19 cellular contexts compared by ENCODE assay signal in genomic region chr21:39336457-39337008, GRCh38. TPM values are rescaled to one million over a fixed set of nuclear protein-coding genes. Genes with fewer than 3 reads are reported as not detected.
A peak's percentile ranks its signal among the peaks of the same experiment; 100 is the strongest.
DNase-seq lines count a peak whose midpoint lies in the region; ATAC-seq, FAIRE-seq and TF ChIP-seq lines count a peak whose summit lies in the region.
"Had no signal": no experiment of that assay in that cellular context is flagged by ENCODE, and none has a peak within 500 bp of the region (broad histone marks: within the 10 kb centered on the region; RNA-seq: fewer than 3 reads in every experiment).

No MANE protein-coding gene starts in this region.

- H3K4me2 ChIP-seq in SU-DHL-6 (ENCODE audit: low read depth, low read length, poor library complexity, severe bottlenecking) (peak overlapping the region; percentile 33), HepG2 (ENCODE audit: low read depth, low read length) (peak overlapping the region; percentile 75)
- H3K4me2 ChIP-seq: A549, KMS-11 had no signal

- TF ChIP-seq RAD21 in HepG2 (CRISPR knock-in tag; IDR thresholded peaks at IDR 0.05), result peak; percentile 66; the same call in 1 of the 2 replicates

- peaks cover 8% of the 10 kb centered on the region for H3K36me3 ChIP-seq in MG63
- peaks cover 2% of the 10 kb centered on the region for H3K36me3 ChIP-seq in SU-DHL-6 (ENCODE audit: low read length)
- peaks cover 0 to 4% of the 10 kb centered on the region in 2 experiments; a peak in 1 of 5 replicates for H3K36me3 ChIP-seq in HepG2 (replicated peaks in 1 of 2; ENCODE audit: control insufficient read depth in 1 of 2, insufficient read depth in 2 of 2, low read length in 2 of 2)
- H3K36me3 ChIP-seq in left ventricle myocardium inferior, result peaks cover 9% of the 10 kb centered on the region
- peaks cover 0 to 11% (median 8%) of the 10 kb centered on the region in 4 donors for H3K36me3 ChIP-seq in esophagus muscularis mucosa

- 8% methylated on average over 13 of the region's 13 CpGs for WGBS in HepG2 (ENCODE audit: low lambda C conversion rate)
- 88% methylated on average over 13 of the region's 13 CpGs for WGBS in esophagus muscularis mucosa

- peak; percentile 56 for FAIRE-seq in HepG2 (lab: Jason Lieb, UNC)
- FAIRE-seq: A549 had no signal

- peak overlapping the region; percentile 34; the same call in 1 of the 2 replicates for H3K9ac ChIP-seq in SU-DHL-6 (ENCODE audit: low read length)
- H3K9ac ChIP-seq in HepG2 (ENCODE audit: insufficient read depth, low read depth, low read length), result no peak overlapping the region
- H3K9ac ChIP-seq: KMS-11 had no signal

- H2AFZ ChIP-seq in SU-DHL-6 (ENCODE audit: low read depth, low read length, severe bottlenecking) (peak overlapping the region; percentile 31), HepG2 (ENCODE audit: low read length) (no peak overlapping the region)

- H3K27ac ChIP-seq in SU-DHL-6 (ENCODE audit: low read depth, low read length), result peak overlapping the region; percentile 80
- no peak overlapping the region for H3K27ac ChIP-seq in HepG2 (ENCODE audit: extremely low read length, insufficient read depth, low read length)
- H3K27ac ChIP-seq in left ventricle myocardium inferior (replicated peaks), result no peak overlapping the region
- H3K27ac ChIP-seq in esophagus muscularis mucosa (replicated peaks in 1 of 4), result no peak overlapping the region
- H3K27ac ChIP-seq: A549, KMS-11, SJSA1 had no signal

- intact Hi-C loops in HepG2 (cut with micrococcal nuclease; ENCODE audit: unreplicated experiment) (loop anchor here (1.0 kb wide), 2 partner anchors 52 to 105 kb away; no protein-coding TSS in a partner anchor), left ventricle myocardium inferior (cut with micrococcal nuclease) (no loop called here), esophagus muscularis mucosa (cut with DNase I) (no loop called here)

- H3K9me3 ChIP-seq in MG63, result no peaks in the 10 kb centered on the region
- no peaks in the 10 kb centered on the region for H3K9me3 ChIP-seq in SU-DHL-6 (ENCODE audit: insufficient read depth, low read length)
- H3K9me3 ChIP-seq in HepG2 (ENCODE audit: low read length), result no peaks in the 10 kb centered on the region
- H3K9me3 ChIP-seq in left ventricle myocardium inferior (replicated peaks), result no peaks in the 10 kb centered on the region
- H3K9me3 ChIP-seq in esophagus muscularis mucosa, result no peaks in the 10 kb centered on the region
- H3K9me3 ChIP-seq: A549, SJSA1 had no signal

- peak overlapping the region; percentile 12; the same call in 1 of the 2 replicates for H3K4me3 ChIP-seq in MG63
- H3K4me3 ChIP-seq in SU-DHL-6 (ENCODE audit: insufficient read depth, low read length, poor library complexity, severe bottlenecking), result no peak overlapping the region
- peak overlapping the region in 1 of 3 experiments; percentile 57; a peak in 3 of 6 replicates for H3K4me3 ChIP-seq in HepG2 (replicated peaks in 1 of 3; ENCODE audit: insufficient read depth in 1 of 3, low read depth in 2 of 3, low read length in 3 of 3)
- no peak overlapping the region for H3K4me3 ChIP-seq in left ventricle myocardium inferior
- no peak overlapping the region for H3K4me3 ChIP-seq in esophagus muscularis mucosa
- H3K4me3 ChIP-seq: A549, SJSA1 had no signal

- no peaks in the 10 kb centered on the region for H3K9me2 ChIP-seq in SU-DHL-6 (replicated peaks; ENCODE audit: insufficient read depth, low read length)

- H3K79me2 ChIP-seq in SU-DHL-6 (ENCODE audit: insufficient read depth, low read length) (no peaks in the 10 kb centered on the region), HepG2 (ENCODE audit: insufficient read depth, low read length) (no peaks in the 10 kb centered on the region)

- DNase-seq in DMS114 treated with DMSO at 0.1 percent for 48 hours (lab: John Stamatoyannopoulos, UW; ENCODE audit: unreplicated experiment) (peak; percentile 25), MG63 (peak; percentile 45), HepG2 (ENCODE audit: low spot score) (peak; percentile 68), left ventricle myocardium inferior (no peak), NCI-H146 (lab: John Stamatoyannopoulos, UW) (no peak), HPDE6-E6E7 (ENCODE audit: extremely low spot score) (no peak), esophagus muscularis mucosa (ENCODE audit: extremely low spot score) (no peak)
- DNase-seq: C1 segment of cervical spinal cord, MM.1S, NCI-H1092 treated with DMSO at 0.1 percent for 48 hours, NCI-H1694, NCI-H2107, NCI-H345, SW 1271 had no signal

- BruUV-seq in HepG2 (replicated peaks; lab: Mats Ljungman, UMichigan), result no TSS peak

- TF ChIP-seq EP300 in HepG2 (IDR thresholded peaks at IDR 0.05; ENCODE audit: low read depth in 2 of 2, low read length in 2 of 2), result no peak
- TF ChIP-seq EP300 in HepG2 (CRISPR knock-in tag; IDR thresholded peaks at IDR 0.05; ENCODE audit: borderline replicate concordance), result no peak
- TF ChIP-seq EP300 in esophagus muscularis mucosa (IDR thresholded peaks at IDR 0.05), result no peak

- peaks cover 76% of the 10 kb centered on the region for H3F3A ChIP-seq in SU-DHL-6 (ENCODE audit: insufficient read depth)

- no peaks in the 10 kb centered on the region for H4K20me1 ChIP-seq in SU-DHL-6 (ENCODE audit: low read depth, low read length)
- no peaks in the 10 kb centered on the region for H4K20me1 ChIP-seq in HepG2 (ENCODE audit: insufficient read depth, low read length)

- in situ Hi-C loops in HepG2 (cut with HindIII; ENCODE audit: extremely low pct_ligation_motif_present, low pct_unique_long_range_greater_than_20kb), result no loop called here

- TF ChIP-seq CTCF in SU-DHL-6 (IDR thresholded peaks at IDR 0.05; ENCODE audit: insufficient read depth, low read length, poor library complexity, severe bottlenecking), result no peak
- peak; percentile 77 for TF ChIP-seq CTCF in HepG2 (CRISPR knock-in tag; IDR thresholded peaks at IDR 0.05)
- no peak for TF ChIP-seq CTCF in left ventricle myocardium inferior (IDR thresholded peaks at IDR 0.05; ENCODE audit: borderline replicate concordance)
- TF ChIP-seq CTCF in esophagus muscularis mucosa (IDR thresholded peaks at IDR 0.05), result no peak

- H3K4me1 ChIP-seq in HepG2 (ENCODE audit: insufficient read depth, low read length) (peaks cover 18% of the 10 kb centered on the region), left ventricle myocardium inferior (peaks cover 4% of the 10 kb centered on the region), esophagus muscularis mucosa (no peaks in the 10 kb centered on the region)
- H3K4me1 ChIP-seq: A549, SJSA1 had no signal

- CTCF ChIA-PET in HepG2 (lab: Yijun Ruan, JAX; ENCODE audit: low intra/inter-chr PET ratio, low total read pairs), result interaction anchor here (1.6 to 2.7 kb wide), 2 partner anchors 52 to 105 kb away, joined by 15 to 17 read pairs; no protein-coding TSS in a partner anchor

- no peaks in the 10 kb centered on the region for H3K27me3 ChIP-seq in MG63
- no peaks in the 10 kb centered on the region for H3K27me3 ChIP-seq in SU-DHL-6 (ENCODE audit: low read length)
- H3K27me3 ChIP-seq in HepG2 (ENCODE audit: control insufficient read depth in 1 of 2, insufficient read depth in 2 of 2, low read length in 2 of 2), result no peaks in the 10 kb centered on the region
- no peaks in the 10 kb centered on the region for H3K27me3 ChIP-seq in left ventricle myocardium inferior (ENCODE audit: low read depth)
- H3K27me3 ChIP-seq in esophagus muscularis mucosa, result no peaks in the 10 kb centered on the region
- H3K27me3 ChIP-seq: SJSA1 had no signal

- POLR2A ChIA-PET in HepG2 (lab: Yijun Ruan, JAX), result interaction anchor here (0.8 to 1.5 kb wide), 4 partner anchors 12 to 51 kb away, joined by 3 to 6 read pairs (median 4); partner anchors contain the start of gene HMGN1

- ATAC-seq in HepG2, result peak; percentile 97
- ATAC-seq: A549, HCT116 had no signal

- TF ChIP-seq POLR2A in HepG2 (IDR thresholded peaks at IDR 0.05; ENCODE audit: insufficient read depth in 1 of 2, low read depth in 2 of 2, low read length in 2 of 2) (no peak), esophagus muscularis mucosa (IDR thresholded peaks at IDR 0.05; ENCODE audit: low read depth) (no peak)

RNA-seq across cellular contexts. Expression of gene HMGN1, which starts 12.4 kb away (rescaled TPM):
- total RNA-seq in MG63 (2014; rRNA removed; shearing (Covaris generic); ENCODE audit: low replicate concordance), result 474 and 726 TPM in 2 replicates
- 286 and 355 TPM in 2 replicates for total RNA-seq in HepG2 (2016; rRNA removed; fragmentation: Illumina TruSeq; extraction: Trizol)
- 200 and 237 TPM in 2 replicates for total RNA-seq in HepG2 (2016; cell fraction: cytosol; rRNA removed; fragmentation: Illumina TruSeq; extraction: Trizol; ENCODE audit: low read depth)
- total RNA-seq in HepG2 (2016; cell fraction: insoluble cytoplasmic fraction; rRNA removed; fragmentation: Illumina TruSeq; extraction: Trizol), result 276 and 350 TPM in 2 replicates
- total RNA-seq in HepG2 (2016; cell fraction: membrane; rRNA removed; fragmentation: Illumina TruSeq; extraction: Trizol), result 380 and 392 TPM in 2 replicates
- 162 and 177 TPM in 2 replicates for total RNA-seq in HepG2 (2016; cell fraction: nucleus; rRNA removed; fragmentation: Illumina TruSeq; extraction: Trizol)
- 69.2 and 104 TPM in 2 replicates for polyA plus RNA-seq in HepG2 (2011; rRNA removed)
- 42.7 and 59.4 TPM in 2 replicates for polyA plus RNA-seq in HepG2 (2011; cell fraction: cytosol; rRNA removed)
- 60.7 and 86.6 TPM in 2 replicates for polyA plus RNA-seq in HepG2 (2011; cell fraction: nucleus; rRNA removed)
- polyA plus RNA-seq in HepG2 (2012), result 128 and 194 TPM in 2 replicates
- 295 and 368 TPM in 2 replicates for polyA plus RNA-seq in HepG2 (2016; cell fraction: cytosol; fragmentation: Illumina TruSeq; extraction: Trizol; ENCODE audit: low read depth)
- 469 and 491 TPM in 2 replicates for polyA plus RNA-seq in HepG2 (2016; cell fraction: insoluble cytoplasmic fraction; fragmentation: Illumina TruSeq; extraction: Trizol; ENCODE audit: low read depth)
- polyA plus RNA-seq in HepG2 (2016; cell fraction: membrane; fragmentation: Illumina TruSeq; extraction: Trizol; ENCODE audit: low read depth), result 426 and 487 TPM in 2 replicates
- 344 and 363 TPM in 2 replicates for polyA plus RNA-seq in HepG2 (2016; cell fraction: nucleus; fragmentation: Illumina TruSeq; extraction: Trizol; ENCODE audit: insufficient read depth, low read depth)
- polyA minus RNA-seq in HepG2 (2011; rRNA and poly(A)+ RNA removed; ENCODE audit: low replicate concordance), result 17.4 and 49.8 TPM in 2 replicates
- polyA minus RNA-seq in HepG2 (2011; cell fraction: cytosol; rRNA and poly(A)+ RNA removed), result 42.5 and 49.1 TPM in 2 replicates
- 49.1 and 49.8 TPM in 2 replicates for polyA minus RNA-seq in HepG2 (2011; cell fraction: nucleus; rRNA and poly(A)+ RNA removed)
- total RNA-seq in left ventricle myocardium inferior, result 64.5 TPM
- total RNA-seq in esophagus muscularis mucosa, result 10 to 100 TPM; 69.1 to 77.4 (median 72.1) TPM

RNA-seq across cellular contexts. Expression of gene BRWD1, which starts 23.1 kb away (rescaled TPM):
- total RNA-seq in MG63 (2014; rRNA removed; shearing (Covaris generic); ENCODE audit: low replicate concordance), result 33.8 and 67.0 TPM in 2 replicates
- total RNA-seq in HepG2 (2016; rRNA removed; fragmentation: Illumina TruSeq; extraction: Trizol), result 28.0 and 28.7 TPM in 2 replicates
- total RNA-seq in HepG2 (2016; cell fraction: cytosol; rRNA removed; fragmentation: Illumina TruSeq; extraction: Trizol; ENCODE audit: low read depth), result 30.7 and 33.0 TPM in 2 replicates
- 28.3 TPM in 2 replicates for total RNA-seq in HepG2 (2016; cell fraction: insoluble cytoplasmic fraction; rRNA removed; fragmentation: Illumina TruSeq; extraction: Trizol)
- total RNA-seq in HepG2 (2016; cell fraction: membrane; rRNA removed; fragmentation: Illumina TruSeq; extraction: Trizol), result 24.7 and 28.2 TPM in 2 replicates
- total RNA-seq in HepG2 (2016; cell fraction: nucleus; rRNA removed; fragmentation: Illumina TruSeq; extraction: Trizol), result 61.1 and 61.3 TPM in 2 replicates
- 11.4 and 13.9 TPM in 2 replicates for polyA plus RNA-seq in HepG2 (2011; rRNA removed)
- 5.1 and 8.1 TPM in 2 replicates for polyA plus RNA-seq in HepG2 (2011; cell fraction: cytosol; rRNA removed)
- polyA plus RNA-seq in HepG2 (2011; cell fraction: nucleus; rRNA removed), result 14.0 and 19.1 TPM in 2 replicates
- 13.5 and 18.9 TPM in 2 replicates for polyA plus RNA-seq in HepG2 (2012)
- 3.9 and 4.4 TPM in 2 replicates for polyA plus RNA-seq in HepG2 (2016; cell fraction: cytosol; fragmentation: Illumina TruSeq; extraction: Trizol; ENCODE audit: low read depth)
- 12.7 and 14.4 TPM in 2 replicates for polyA plus RNA-seq in HepG2 (2016; cell fraction: insoluble cytoplasmic fraction; fragmentation: Illumina TruSeq; extraction: Trizol; ENCODE audit: low read depth)
- 8.7 TPM in 2 replicates for polyA plus RNA-seq in HepG2 (2016; cell fraction: membrane; fragmentation: Illumina TruSeq; extraction: Trizol; ENCODE audit: low read depth)
- 27.5 and 27.9 TPM in 2 replicates for polyA plus RNA-seq in HepG2 (2016; cell fraction: nucleus; fragmentation: Illumina TruSeq; extraction: Trizol; ENCODE audit: insufficient read depth, low read depth)
- 24.1 and 32.5 TPM in 2 replicates for polyA minus RNA-seq in HepG2 (2011; rRNA and poly(A)+ RNA removed; ENCODE audit: low replicate concordance)
- polyA minus RNA-seq in HepG2 (2011; cell fraction: cytosol; rRNA and poly(A)+ RNA removed), result 26.4 and 29.3 TPM in 2 replicates
- polyA minus RNA-seq in HepG2 (2011; cell fraction: nucleus; rRNA and poly(A)+ RNA removed), result 204 and 216 TPM in 2 replicates
- total RNA-seq in left ventricle myocardium inferior, result 34.9 TPM
- 100 to 1,000 TPM in 1 of 4 donors, 10 to 100 TPM in 3; 55.0 to 104 (median 67.9) TPM for total RNA-seq in esophagus muscularis mucosa

Comparison
In these comparisons a context has a peak if more than half of its experiments do, and no peak if none do; other contexts are left out.
1. DNase-seq: peak in DMS114 treated with DMSO at 0.1 percent for 48 hours (single experiment), MG63 (single experiment) and HepG2 (single experiment); none in left ventricle myocardium inferior (single experiment), NCI-H146 (single experiment), HPDE6-E6E7 (single experiment) and esophagus muscularis mucosa (single experiment).